11 cellular contexts compared by ENCODE assay signal in genomic region chr6:14068133-14068532, GRCh38. TPM values are rescaled to one million over a fixed set of nuclear protein-coding genes. Genes with fewer than 3 reads are reported as not detected.
DNase-seq lines count a peak whose midpoint lies in the region; TF ChIP-seq lines count a peak whose summit lies in the region.
"Had no signal": no experiment of that assay in that cellular context is flagged by ENCODE, and none has a peak within 500 bp of the region (broad histone marks: within the 10 kb centered on the region; RNA-seq: fewer than 3 reads in every experiment).

No MANE protein-coding gene starts in this region.

- TF ChIP-seq CTCF in RWPE1 (conservative IDR thresholded peaks at IDR 0.05; ENCODE audit: low read depth) = no peak
- no peak for TF ChIP-seq CTCF in retinal pigment epithelial cell (conservative IDR thresholded peaks at IDR 0.05; ENCODE audit: low read depth, low read length)
- no peak for TF ChIP-seq CTCF in glutamatergic neuron (IDR thresholded peaks at IDR 0.05; ENCODE audit: partially characterized antibody, unreplicated experiment)

- peak overlapping the region; percentile 49 for H3K4me2 ChIP-seq in GM23248 (ENCODE audit: unreplicated experiment)

- H3K4me3 ChIP-seq in GM23248 (no peak overlapping the region), retinal pigment epithelial cell (ENCODE audit: low read length) (no peak overlapping the region)
- H3K4me3 ChIP-seq: Peyer's patch had no signal

- 0 out of 2 replicates have a peak overlapping the region, but pooled peaks have one; percentile 5 for H2AFZ ChIP-seq in GM23248

- H3K9me2 ChIP-seq in GM23248 (ENCODE audit: insufficient read depth) = no peaks in the 10 kb centered on the region

- DNase-seq in GM23248 (peak; percentile 86), RWPE1 (ENCODE audit: low spot score) (peak; percentile 33), dermis blood vessel endothelial cell (peak; percentile 63), retinal pigment epithelial cell (ENCODE audit: low read depth) (peak; percentile 81), NCI-H1694 (lab: John Stamatoyannopoulos, UW) (no peak), NCI-H1436 (lab: John Stamatoyannopoulos, UW) (no peak), glutamatergic neuron (no peak)
- DNase-seq: activated effector memory CD4-positive, alpha-beta T cell treated with Interleukin-2 at 50 U/mL for 16 hours; naive thymus-derived CD4-positive, alpha-beta T cell; Peyer's patch; small intestine had no signal

- CTCF ChIA-PET in RWPE1 (lab: Yijun Ruan, JAX) = interaction anchor here (0.6 to 3.4 kb wide), 2 partner anchors 151 to 158 kb away, joined by 4 to 49 read pairs; no protein-coding TSS in a partner anchor

- H3K79me2 ChIP-seq in GM23248 (ENCODE audit: insufficient read depth) = no peaks in the 10 kb centered on the region

- H3K27ac ChIP-seq in GM23248 (no peak overlapping the region; the same call in 1 of the 2 replicates), RWPE1 (no peak overlapping the region)
- H3K27ac ChIP-seq: Peyer's patch had no signal

- WGBS in GM23248 (ENCODE audit: low coverage in 1 of 2, low lambda C conversion rate in 2 of 2, missing lambda C conversion rate in 2 of 2), 2 experiments = 37 to 46% methylated on average over 5 of the region's 5 CpGs

- H3K36me3 Mint-ChIP-seq in glutamatergic neuron (ENCODE audit: unreplicated experiment) = no peaks in the 10 kb centered on the region
- H3K36me3 Mint-ChIP-seq: naive thymus-derived CD4-positive, alpha-beta T cell had no signal

- no peaks in the 10 kb centered on the region for H3K9me3 ChIP-seq in GM23248 (ENCODE audit: low read depth)
- H3K9me3 ChIP-seq: Peyer's patch had no signal

- in situ Hi-C loops in GM23248 (cut with MboI) = no loop called here

- POLR2A ChIA-PET in RWPE1 (lab: Yijun Ruan, JAX; ENCODE audit: low non-redundant PET) = no interaction called here

- no peaks in the 10 kb centered on the region; the same call in 1 of the 2 replicates for H3K27me3 ChIP-seq in GM23248 (replicated peaks; ENCODE audit: insufficient read depth)
- H3K27me3 ChIP-seq: Peyer's patch had no signal

- peaks cover 17% of the 10 kb centered on the region for H3F3A ChIP-seq in GM23248 (ENCODE audit: insufficient read depth)

- no peak overlapping the region for H3K9ac ChIP-seq in GM23248

- H3K27ac Mint-ChIP-seq in glutamatergic neuron (ENCODE audit: unreplicated experiment) = no peak overlapping the region

- no peaks in the 10 kb centered on the region for H3K9me3 Mint-ChIP-seq in glutamatergic neuron (ENCODE audit: unreplicated experiment)
- H3K9me3 Mint-ChIP-seq: naive thymus-derived CD4-positive, alpha-beta T cell had no signal

- peaks cover 2% of the 10 kb centered on the region for H3K27me3 Mint-ChIP-seq in glutamatergic neuron (ENCODE audit: unreplicated experiment)

- H3K4me3 Mint-ChIP-seq in glutamatergic neuron (ENCODE audit: unreplicated experiment) = no peak overlapping the region

- H3K4me1 ChIP-seq in GM23248 (ENCODE audit: insufficient read depth) = peaks cover 19% of the 10 kb centered on the region
- H3K4me1 ChIP-seq: Peyer's patch had no signal

- H3K36me3 ChIP-seq in GM23248 (ENCODE audit: low read depth) = no peaks in the 10 kb centered on the region
- H3K36me3 ChIP-seq: Peyer's patch had no signal

- H3K4me1 Mint-ChIP-seq in glutamatergic neuron (ENCODE audit: low read depth, unreplicated experiment) = peaks cover 2% of the 10 kb centered on the region

- no peaks in the 10 kb centered on the region for H4K20me1 ChIP-seq in GM23248 (ENCODE audit: insufficient read depth)

RNA-seq across cellular contexts. Expression of gene CD83, which starts 49.4 kb away (rescaled TPM):
- total RNA-seq in GM23248 (2014; rRNA removed; shearing (Covaris generic)) = 1.5 and 5.1 TPM in 2 replicates
- 1.1 and 1.2 TPM in 2 replicates for polyA plus RNA-seq in GM23248 (2016; fragmentation: Nextera tagmentation; extraction: Ambion mirVana)
- total RNA-seq in dermis blood vessel endothelial cell (2.9 and 5.3 TPM in 2 replicates), glutamatergic neuron (ENCODE audit: unreplicated experiment) (0.34 TPM)

Comparison
In these comparisons a context has a peak if more than half of its experiments do, and no peak if none do; other contexts are left out.
1. DNase-seq: peak in GM23248 (single experiment), RWPE1 (single experiment), dermis blood vessel endothelial cell (single experiment) and retinal pigment epithelial cell (single experiment); none in NCI-H1694 (single experiment), NCI-H1436 (single experiment) and glutamatergic neuron (single experiment).